In genomic region chr22:30289126-30289979, GRCh38 we compare ENCODE assay signal across 1 cellular context.
TF ChIP-seq lines count a peak whose summit lies in the region.

TSS of gene CASTOR1 (minus strand) at chr22:30289505. CDS start at chr22:30289497, 8 bp downstream.

TF ChIP-seq in SK-N-SH, 30 proteins besides CTCF, POLR2A, EP300 and RAD21 (continued from another document):
- TF ChIP-seq TAF1 (IDR thresholded peaks at IDR 0.05; ENCODE audit: borderline replicate concordance, low read depth, low read length) (no peak), NRF1 (IDR thresholded peaks at IDR 0.05; ENCODE audit: low read depth, low read length) (peak; percentile 51), SMC3 (IDR thresholded peaks at IDR 0.05; ENCODE audit: low read depth, low read length) (0 out of 2 replicates have a peak, but pooled peaks have one; percentile 6), MXI1 (IDR thresholded peaks at IDR 0.05; ENCODE audit: low read depth, low read length) (peak; percentile 94), MEF2A (IDR thresholded peaks at IDR 0.05; ENCODE audit: borderline replicate concordance, low read depth) (no peak), RFX5 (IDR thresholded peaks at IDR 0.05; ENCODE audit: low read length) (no peak), RXRA (IDR thresholded peaks at IDR 0.05; ENCODE audit: borderline replicate concordance, low read depth) (no peak), NFIC (IDR thresholded peaks at IDR 0.05; ENCODE audit: borderline replicate concordance) (no peak), SIN3A (IDR thresholded peaks at IDR 0.05; ENCODE audit: borderline replicate concordance, low read depth, low read length) (peak; percentile 43; the same call in 1 of the 2 replicates), PBX3 (IDR thresholded peaks at IDR 0.05) (peak; percentile 1; the same call in 1 of the 2 replicates), GABPA (IDR thresholded peaks at IDR 0.05; ENCODE audit: low read depth) (no peak), TEAD4 (IDR thresholded peaks at IDR 0.05; ENCODE audit: borderline replicate concordance, insufficient read depth) (no peak), YY1 (IDR thresholded peaks at IDR 0.05; ENCODE audit: low read depth) (no peak), ELF1 (IDR thresholded peaks at IDR 0.05) (no peak), FOXM1 (IDR thresholded peaks at IDR 0.05; ENCODE audit: low read depth) (no peak), FOXJ3 (CRISPR knock-in tag; IDR thresholded peaks at IDR 0.05) (no peak), TCF12 (IDR thresholded peaks at IDR 0.05) (no peak; the same call in 1 of the 2 replicates)
- TF ChIP-seq, protein P1, sequence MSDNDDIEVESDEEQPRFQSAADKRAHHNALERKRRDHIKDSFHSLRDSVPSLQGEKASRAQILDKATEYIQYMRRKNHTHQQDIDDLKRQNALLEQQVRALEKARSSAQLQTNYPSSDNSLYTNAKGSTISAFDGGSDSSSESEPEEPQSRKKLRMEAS (IDR thresholded peaks at IDR 0.05; ENCODE audit: low read depth) = no peak; the same call in none of the 2 replicates
- TF ChIP-seq, protein P2, sequence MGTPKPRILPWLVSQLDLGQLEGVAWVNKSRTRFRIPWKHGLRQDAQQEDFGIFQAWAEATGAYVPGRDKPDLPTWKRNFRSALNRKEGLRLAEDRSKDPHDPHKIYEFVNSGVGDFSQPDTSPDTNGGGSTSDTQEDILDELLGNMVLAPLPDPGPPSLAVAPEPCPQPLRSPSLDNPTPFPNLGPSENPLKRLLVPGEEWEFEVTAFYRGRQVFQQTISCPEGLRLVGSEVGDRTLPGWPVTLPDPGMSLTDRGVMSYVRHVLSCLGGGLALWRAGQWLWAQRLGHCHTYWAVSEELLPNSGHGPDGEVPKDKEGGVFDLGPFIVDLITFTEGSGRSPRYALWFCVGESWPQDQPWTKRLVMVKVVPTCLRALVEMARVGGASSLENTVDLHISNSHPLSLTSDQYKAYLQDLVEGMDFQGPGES (IDR thresholded peaks at IDR 0.05; ENCODE audit: low read depth, low read length) = no peak
